ENCODE assay signal across 1 cellular context in the genomic region with DNA sequence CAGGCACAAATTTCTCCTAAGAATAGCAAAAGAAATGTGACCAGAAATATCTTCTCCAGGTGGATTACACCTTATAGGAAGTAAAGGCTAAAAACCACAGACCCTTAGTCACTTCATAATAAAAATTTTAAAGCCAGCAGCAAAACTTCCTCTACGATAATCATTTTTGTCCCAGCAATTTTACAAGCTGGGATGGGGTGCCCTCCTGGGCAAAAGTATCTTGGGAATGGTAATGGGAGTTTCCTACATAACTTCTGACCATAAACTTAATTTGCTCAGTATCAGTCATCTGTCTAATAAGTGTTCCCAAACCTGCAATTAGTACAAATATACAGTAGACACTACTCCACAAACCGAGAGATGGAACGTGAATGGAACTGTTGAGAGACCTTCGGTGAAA.
TF ChIP-seq lines count a peak whose summit lies in the region.

No MANE protein-coding gene starts in this region.

TF ChIP-seq in WTC11, 78 proteins besides CTCF, POLR2A, EP300 and RAD21:
- TF ChIP-seq, protein P1, sequence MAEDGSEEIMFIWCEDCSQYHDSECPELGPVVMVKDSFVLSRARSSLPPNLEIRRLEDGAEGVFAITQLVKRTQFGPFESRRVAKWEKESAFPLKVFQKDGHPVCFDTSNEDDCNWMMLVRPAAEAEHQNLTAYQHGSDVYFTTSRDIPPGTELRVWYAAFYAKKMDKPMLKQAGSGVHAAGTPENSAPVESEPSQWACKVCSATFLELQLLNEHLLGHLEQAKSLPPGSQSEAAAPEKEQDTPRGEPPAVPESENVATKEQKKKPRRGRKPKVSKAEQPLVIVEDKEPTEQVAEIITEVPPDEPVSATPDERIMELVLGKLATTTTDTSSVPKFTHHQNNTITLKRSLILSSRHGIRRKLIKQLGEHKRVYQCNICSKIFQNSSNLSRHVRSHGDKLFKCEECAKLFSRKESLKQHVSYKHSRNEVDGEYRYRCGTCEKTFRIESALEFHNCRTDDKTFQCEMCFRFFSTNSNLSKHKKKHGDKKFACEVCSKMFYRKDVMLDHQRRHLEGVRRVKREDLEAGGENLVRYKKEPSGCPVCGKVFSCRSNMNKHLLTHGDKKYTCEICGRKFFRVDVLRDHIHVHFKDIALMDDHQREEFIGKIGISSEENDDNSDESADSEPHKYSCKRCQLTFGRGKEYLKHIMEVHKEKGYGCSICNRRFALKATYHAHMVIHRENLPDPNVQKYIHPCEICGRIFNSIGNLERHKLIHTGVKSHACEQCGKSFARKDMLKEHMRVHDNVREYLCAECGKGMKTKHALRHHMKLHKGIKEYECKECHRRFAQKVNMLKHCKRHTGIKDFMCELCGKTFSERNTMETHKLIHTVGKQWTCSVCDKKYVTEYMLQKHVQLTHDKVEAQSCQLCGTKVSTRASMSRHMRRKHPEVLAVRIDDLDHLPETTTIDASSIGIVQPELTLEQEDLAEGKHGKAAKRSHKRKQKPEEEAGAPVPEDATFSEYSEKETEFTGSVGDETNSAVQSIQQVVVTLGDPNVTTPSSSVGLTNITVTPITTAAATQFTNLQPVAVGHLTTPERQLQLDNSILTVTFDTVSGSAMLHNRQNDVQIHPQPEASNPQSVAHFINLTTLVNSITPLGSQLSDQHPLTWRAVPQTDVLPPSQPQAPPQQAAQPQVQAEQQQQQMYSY (CRISPR knock-in tag; IDR thresholded peaks at IDR 0.05): no peak
- no peak for TF ChIP-seq FOXJ3 (CRISPR knock-in tag; IDR thresholded peaks at IDR 0.05; ENCODE audit: borderline replicate concordance)
- TF ChIP-seq, protein P2, sequence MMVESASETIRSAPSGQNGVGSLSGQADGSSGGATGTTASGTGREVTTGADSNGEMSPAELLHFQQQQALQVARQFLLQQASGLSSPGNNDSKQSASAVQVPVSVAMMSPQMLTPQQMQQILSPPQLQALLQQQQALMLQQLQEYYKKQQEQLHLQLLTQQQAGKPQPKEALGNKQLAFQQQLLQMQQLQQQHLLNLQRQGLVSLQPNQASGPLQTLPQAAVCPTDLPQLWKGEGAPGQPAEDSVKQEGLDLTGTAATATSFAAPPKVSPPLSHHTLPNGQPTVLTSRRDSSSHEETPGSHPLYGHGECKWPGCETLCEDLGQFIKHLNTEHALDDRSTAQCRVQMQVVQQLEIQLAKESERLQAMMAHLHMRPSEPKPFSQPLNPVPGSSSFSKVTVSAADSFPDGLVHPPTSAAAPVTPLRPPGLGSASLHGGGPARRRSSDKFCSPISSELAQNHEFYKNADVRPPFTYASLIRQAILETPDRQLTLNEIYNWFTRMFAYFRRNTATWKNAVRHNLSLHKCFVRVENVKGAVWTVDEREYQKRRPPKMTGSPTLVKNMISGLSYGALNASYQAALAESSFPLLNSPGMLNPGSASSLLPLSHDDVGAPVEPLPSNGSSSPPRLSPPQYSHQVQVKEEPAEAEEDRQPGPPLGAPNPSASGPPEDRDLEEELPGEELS (CRISPR knock-in tag; IDR thresholded peaks at IDR 0.05): no peak
- TF ChIP-seq MXD4 (CRISPR knock-in tag; IDR thresholded peaks at IDR 0.05; ENCODE audit: borderline replicate concordance): no peak
- TF ChIP-seq EMX1 (CRISPR knock-in tag; IDR thresholded peaks at IDR 0.05): no peak
- TF ChIP-seq, protein P3, sequence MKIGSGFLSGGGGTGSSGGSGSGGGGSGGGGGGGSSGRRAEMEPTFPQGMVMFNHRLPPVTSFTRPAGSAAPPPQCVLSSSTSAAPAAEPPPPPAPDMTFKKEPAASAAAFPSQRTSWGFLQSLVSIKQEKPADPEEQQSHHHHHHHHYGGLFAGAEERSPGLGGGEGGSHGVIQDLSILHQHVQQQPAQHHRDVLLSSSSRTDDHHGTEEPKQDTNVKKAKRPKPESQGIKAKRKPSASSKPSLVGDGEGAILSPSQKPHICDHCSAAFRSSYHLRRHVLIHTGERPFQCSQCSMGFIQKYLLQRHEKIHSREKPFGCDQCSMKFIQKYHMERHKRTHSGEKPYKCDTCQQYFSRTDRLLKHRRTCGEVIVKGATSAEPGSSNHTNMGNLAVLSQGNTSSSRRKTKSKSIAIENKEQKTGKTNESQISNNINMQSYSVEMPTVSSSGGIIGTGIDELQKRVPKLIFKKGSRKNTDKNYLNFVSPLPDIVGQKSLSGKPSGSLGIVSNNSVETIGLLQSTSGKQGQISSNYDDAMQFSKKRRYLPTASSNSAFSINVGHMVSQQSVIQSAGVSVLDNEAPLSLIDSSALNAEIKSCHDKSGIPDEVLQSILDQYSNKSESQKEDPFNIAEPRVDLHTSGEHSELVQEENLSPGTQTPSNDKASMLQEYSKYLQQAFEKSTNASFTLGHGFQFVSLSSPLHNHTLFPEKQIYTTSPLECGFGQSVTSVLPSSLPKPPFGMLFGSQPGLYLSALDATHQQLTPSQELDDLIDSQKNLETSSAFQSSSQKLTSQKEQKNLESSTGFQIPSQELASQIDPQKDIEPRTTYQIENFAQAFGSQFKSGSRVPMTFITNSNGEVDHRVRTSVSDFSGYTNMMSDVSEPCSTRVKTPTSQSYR (CRISPR knock-in tag; IDR thresholded peaks at IDR 0.05): no peak
- no peak for TF ChIP-seq ZNF423 (CRISPR knock-in tag; IDR thresholded peaks at IDR 0.05)
- no peak for TF ChIP-seq ZNF317 (CRISPR knock-in tag; IDR thresholded peaks at IDR 0.05; ENCODE audit: borderline replicate concordance, low read depth)
- no peak for TF ChIP-seq NFE2L1 (CRISPR knock-in tag; IDR thresholded peaks at IDR 0.05)
- TF ChIP-seq CREB1 (CRISPR knock-in tag; IDR thresholded peaks at IDR 0.05): no peak
- no peak for TF ChIP-seq ZNF416 (CRISPR knock-in tag; IDR thresholded peaks at IDR 0.05)
- TF ChIP-seq ZNF671 (CRISPR knock-in tag; IDR thresholded peaks at IDR 0.05): no peak
- TF ChIP-seq ZNF232 (CRISPR knock-in tag; IDR thresholded peaks at IDR 0.05): no peak
